ENCODE assay signal across 23 cellular contexts in genomic region chr6:56312049-56312448, GRCh38.
DNase-seq lines count a peak whose midpoint lies in the region; ATAC-seq and TF ChIP-seq lines count a peak whose summit lies in the region.
"Had no signal": no experiment of that assay in that cellular context is flagged by ENCODE, and none has a peak within 500 bp of the region (broad histone marks: within the 10 kb centered on the region; RNA-seq: fewer than 3 reads in every experiment).

No MANE protein-coding gene starts in this region.

- H2BK12ac ChIP-seq in H9 (ENCODE audit: insufficient read length, low read depth, low read length) = no peak overlapping the region

- intact Hi-C loops in lower lobe of right lung (cut with DNase I) = no loop called here
- intact Hi-C loops in esophagus muscularis mucosa (cut with DNase I) = no loop called here
- intact Hi-C loops in activated CD4-positive, alpha-beta T cell treated with anti-CD3 and anti-CD28 coated beads, Interleukin-2, amount 10 ng/mL, durations not matched to agents 24 days and 14 days (cut with micrococcal nuclease) = no loop called here

- H3K27me3 Mint-ChIP-seq in H9 (ENCODE audit: low read depth) = no peaks in the 10 kb centered on the region; the same call in 1 of the 2 replicates
- no peaks in the 10 kb centered on the region for H3K27me3 Mint-ChIP-seq in activated CD4-positive, alpha-beta T cell treated with anti-CD3 and anti-CD28 coated beads, Interleukin-2, amount 10 ng/mL, durations not matched to agents 24 days and 14 days
- H3K27me3 Mint-ChIP-seq in activated T-cell treated with anti-CD3 and anti-CD28 coated beads, Interleukin-2, amount 50 U/mL, for 4 hours (ENCODE audit: low read depth) = no peaks in the 10 kb centered on the region
- H3K27me3 Mint-ChIP-seq: CD4-positive, alpha-beta memory T cell had no signal

- H3K4me1 ChIP-seq in H9 (ENCODE audit: insufficient read depth, low read length) (no peaks in the 10 kb centered on the region), lower lobe of right lung (peaks cover 24% of the 10 kb centered on the region), esophagus muscularis mucosa (no peaks in the 10 kb centered on the region)
- H3K4me1 ChIP-seq: A549, Caco-2, SJCRH30 had no signal

- H4K20me1 ChIP-seq in H9 (ENCODE audit: control insufficient read depth, insufficient read depth, insufficient read length) = no peaks in the 10 kb centered on the region

- no peaks in the 10 kb centered on the region for H3K79me1 ChIP-seq in H9 (ENCODE audit: insufficient read depth, low read depth, low read length, poor library complexity, severe bottlenecking)

- no peak overlapping the region for H3K14ac ChIP-seq in H9 (ENCODE audit: insufficient read depth, low read length)

- TF ChIP-seq CTCF in H9 (conservative IDR thresholded peaks at IDR 0.05) (no peak), lower lobe of right lung (IDR thresholded peaks at IDR 0.05) (no peak), esophagus muscularis mucosa (IDR thresholded peaks at IDR 0.05) (no peak)

- no peak overlapping the region for H2BK120ac ChIP-seq in H9 (ENCODE audit: low read depth, low read length, poor library complexity, severe bottlenecking)

- H3K79me2 ChIP-seq in H9 (ENCODE audit: insufficient read depth, low read length) = no peaks in the 10 kb centered on the region

- no peak overlapping the region for H3K18ac ChIP-seq in H9 (ENCODE audit: insufficient read length, low read depth, low read length)

- H2BK5ac ChIP-seq in H9 (ENCODE audit: insufficient read length, low read length) = no peak overlapping the region

- H3K4me1 Mint-ChIP-seq in H9 = no peaks in the 10 kb centered on the region; a peak in 1 of 4 replicates
- no peaks in the 10 kb centered on the region for H3K4me1 Mint-ChIP-seq in activated CD4-positive, alpha-beta T cell treated with anti-CD3 and anti-CD28 coated beads, Interleukin-2, amount 10 ng/mL, durations not matched to agents 24 days and 14 days
- no peaks in the 10 kb centered on the region for H3K4me1 Mint-ChIP-seq in activated T-cell treated with anti-CD3 and anti-CD28 coated beads, Interleukin-2, amount 50 U/mL, for 4 hours (ENCODE audit: low read depth)
- H3K4me1 Mint-ChIP-seq: CD4-positive, alpha-beta memory T cell had no signal

- H3K9ac ChIP-seq in H9 (ENCODE audit: extremely low read depth, insufficient read length, low read length) = no peak overlapping the region

- peaks cover 0 to 12% (median 3%) of the 10 kb centered on the region in 3 experiments; a peak in 3 of 7 replicates for H3K36me3 Mint-ChIP-seq in H9 (ENCODE audit: insufficient read depth in 1 of 3, low read depth in 3 of 3)
- H3K36me3 Mint-ChIP-seq in activated CD4-positive, alpha-beta T cell treated with anti-CD3 and anti-CD28 coated beads, Interleukin-2, amount 10 ng/mL, durations not matched to agents 24 days and 14 days (ENCODE audit: low read depth) = no peaks in the 10 kb centered on the region
- H3K36me3 Mint-ChIP-seq in activated T-cell treated with anti-CD3 and anti-CD28 coated beads, Interleukin-2, amount 50 U/mL, for 4 hours (ENCODE audit: insufficient read depth) = no peaks in the 10 kb centered on the region
- H3K36me3 Mint-ChIP-seq: CD4-positive, alpha-beta memory T cell had no signal

- H3K4me3 ChIP-seq in lower lobe of right lung = no peak overlapping the region
- no peak overlapping the region for H3K4me3 ChIP-seq in esophagus muscularis mucosa
- H3K4me3 ChIP-seq: A549, PC-9, SJCRH30 had no signal

- no peak overlapping the region for H3K56ac ChIP-seq in H9 (ENCODE audit: insufficient read length, low read depth, low read length)

- H3K36me3 ChIP-seq in lower lobe of right lung = no peaks in the 10 kb centered on the region
- H3K36me3 ChIP-seq in esophagus muscularis mucosa = no peaks in the 10 kb centered on the region
- H3K36me3 ChIP-seq: SJCRH30 had no signal

- H4K91ac ChIP-seq in H9 (ENCODE audit: insufficient read length, low read depth, low read length) = no peak overlapping the region

- H3K9me3 ChIP-seq in H9 (ENCODE audit: control insufficient read depth, low read depth, low read length) = no peaks in the 10 kb centered on the region
- H3K9me3 ChIP-seq in lower lobe of right lung = no peaks in the 10 kb centered on the region
- H3K9me3 ChIP-seq in esophagus muscularis mucosa = no peaks in the 10 kb centered on the region
- H3K9me3 ChIP-seq: A549, Caco-2, SJCRH30 had no signal

- H2BK20ac ChIP-seq in H9 (ENCODE audit: low read depth, low read length, poor library complexity, severe bottlenecking) = no peak overlapping the region

- TF ChIP-seq EP300 in esophagus muscularis mucosa (IDR thresholded peaks at IDR 0.05) = no peak

- H2BK15ac ChIP-seq in H9 (ENCODE audit: low read depth, low read length) = no peak overlapping the region

- H3K4me2 ChIP-seq in H9 (ENCODE audit: insufficient read depth, insufficient read length, low read length) = no peak overlapping the region
- H3K4me2 ChIP-seq: A549, PC-9 had no signal

- H3K27me3 ChIP-seq in H9 (ENCODE audit: insufficient read depth, low read length) = no peaks in the 10 kb centered on the region
- H3K27me3 ChIP-seq in lower lobe of right lung (ENCODE audit: low read depth) = no peaks in the 10 kb centered on the region
- H3K27me3 ChIP-seq in esophagus muscularis mucosa = no peaks in the 10 kb centered on the region
- H3K27me3 ChIP-seq: SJCRH30 had no signal

- no peak for TF ChIP-seq POLR2A in esophagus muscularis mucosa (IDR thresholded peaks at IDR 0.05; ENCODE audit: low read depth)

- H4K8ac ChIP-seq in H9 (replicated peaks; ENCODE audit: insufficient read length, low read depth, low read length) = no peak overlapping the region

- no peak overlapping the region for H2AK5ac ChIP-seq in H9 (ENCODE audit: insufficient read length, low read length)

- ATAC-seq in lower lobe of right lung = peak; percentile 41 to 45
- ATAC-seq in activated T-cell treated with anti-CD3 and anti-CD28 coated beads, Interleukin-2, amount 50 U/mL, for 4 hours = no peak
- ATAC-seq: A549, Right ventricle myocardium inferior, SK-N-SH treated with all-trans-retinoic acid at 6 μM for 48 hours had no signal

- H2AFZ ChIP-seq in H9 (ENCODE audit: low read length) = peak overlapping the region; percentile 8
- H2AFZ ChIP-seq: PC-9 had no signal

- no peak overlapping the region for H3T11ph ChIP-seq in H9 (ENCODE audit: low read length)

- no peak overlapping the region for H3K23ac ChIP-seq in H9 (ENCODE audit: insufficient read length, low read depth, low read length)

- no peak overlapping the region for H3K27ac Mint-ChIP-seq in H9
- H3K27ac Mint-ChIP-seq in activated CD4-positive, alpha-beta T cell treated with anti-CD3 and anti-CD28 coated beads, Interleukin-2, amount 10 ng/mL, durations not matched to agents 24 days and 14 days = no peak overlapping the region
- H3K27ac Mint-ChIP-seq: CD4-positive, alpha-beta memory T cell had no signal

- H3K27ac ChIP-seq in H9 (ENCODE audit: insufficient read length, low read depth, low read length) (no peak overlapping the region), lower lobe of right lung (no peak overlapping the region), esophagus muscularis mucosa (replicated peaks in 1 of 4) (no peak overlapping the region)
- H3K27ac ChIP-seq: A549, PC-9, SJCRH30 had no signal

- H4K5ac ChIP-seq in H9 (ENCODE audit: insufficient read length, low read depth, low read length) = no peak overlapping the region

- no peaks in the 10 kb centered on the region for H3K23me2 ChIP-seq in H9 (ENCODE audit: insufficient read length, low read depth, low read length, poor library complexity, severe bottlenecking)

- peaks cover 13 to 15% of the 10 kb centered on the region in 2 experiments for H3K9me3 Mint-ChIP-seq in H9
- H3K9me3 Mint-ChIP-seq in activated CD4-positive, alpha-beta T cell treated with anti-CD3 and anti-CD28 coated beads, Interleukin-2, amount 10 ng/mL, durations not matched to agents 24 days and 14 days = no peaks in the 10 kb centered on the region
- peaks cover 4% of the 10 kb centered on the region for H3K9me3 Mint-ChIP-seq in activated T-cell treated with anti-CD3 and anti-CD28 coated beads, Interleukin-2, amount 50 U/mL, for 4 hours

- DNase-seq in DMS53 (lab: John Stamatoyannopoulos, UW) (peak; percentile 68), H9 (no peak), NCI-H510A treated with DMSO at 0.1 percent for 48 hours (lab: John Stamatoyannopoulos, UW) (peak; percentile 84), lower lobe of right lung (no peak), esophagus muscularis mucosa (ENCODE audit: extremely low spot score) (no peak)
- DNase-seq in activated CD4-positive, alpha-beta T cell treated with anti-CD3 and anti-CD28 coated beads, Interleukin-2, amount 10 ng/mL, durations not matched to agents 24 days and 14 days = no peak
- DNase-seq in activated T-cell treated with anti-CD3 and anti-CD28 coated beads, Interleukin-2, amount 50 U/mL, for 4 hours = no peak
- DNase-seq: C1 segment of cervical spinal cord; Caco-2; CD4-positive, alpha-beta memory T cell; GOT3; HCEC 1CT; KG1; MM.1S; NCI-H1694 treated with DMSO at 0.1 percent for 48 hours; NCI-H2081; NCI-H2171 treated with DMSO at 0.1 percent for 48 hours; NCI-H526; PC-9; SJCRH30 had no signal

- H3K4ac ChIP-seq in H9 (ENCODE audit: low read depth, low read length) = no peak overlapping the region

- no peak overlapping the region for H3K4me3 Mint-ChIP-seq in H9
- H3K4me3 Mint-ChIP-seq in activated CD4-positive, alpha-beta T cell treated with anti-CD3 and anti-CD28 coated beads, Interleukin-2, amount 10 ng/mL, durations not matched to agents 24 days and 14 days = no peak overlapping the region
- no peak overlapping the region for H3K4me3 Mint-ChIP-seq in activated T-cell treated with anti-CD3 and anti-CD28 coated beads, Interleukin-2, amount 50 U/mL, for 4 hours
- H3K4me3 Mint-ChIP-seq: CD4-positive, alpha-beta memory T cell had no signal

- WGBS in H9 (ENCODE audit: extremely low coverage, insufficient read length, low lambda C conversion rate) = no CpG with 5 or more reads among the region's 3 CpGs
- WGBS in esophagus muscularis mucosa = 65% methylated on average over 3 of the region's 3 CpGs

Comparison
In these comparisons a context has a peak if more than half of its experiments do, and no peak if none do; other contexts are left out.
1. DNase-seq: peak in DMS53 (single experiment) and NCI-H510A treated with DMSO at 0.1 percent for 48 hours (single experiment); none in H9 (single experiment), lower lobe of right lung (single experiment), esophagus muscularis mucosa (single experiment), activated CD4-positive, alpha-beta T cell treated with anti-CD3 and anti-CD28 coated beads, Interleukin-2, amount 10 ng/mL, durations not matched to agents 24 days and 14 days (single experiment) and activated T-cell treated with anti-CD3 and anti-CD28 coated beads, Interleukin-2, amount 50 U/mL, for 4 hours (single experiment).
2. ATAC-seq: peak in lower lobe of right lung (2 of 2); none in activated T-cell treated with anti-CD3 and anti-CD28 coated beads, Interleukin-2, amount 50 U/mL, for 4 hours (0 of 2).